In genomic region chr7:108460964-108461363, GRCh38 we compare ENCODE assay signal across 18 cellular contexts. TPM values are rescaled to one million over a fixed set of nuclear protein-coding genes. Genes with fewer than 3 reads are reported as not detected.
A peak's percentile ranks its signal among the peaks of the same experiment; 100 is the strongest.
DNase-seq lines count a peak whose midpoint lies in the region; ATAC-seq and TF ChIP-seq lines count a peak whose summit lies in the region.
"Had no signal": no experiment of that assay in that cellular context is flagged by ENCODE, and none has a peak within 500 bp of the region (broad histone marks: within the 10 kb centered on the region; RNA-seq: fewer than 3 reads in every experiment).

No MANE protein-coding gene starts in this region.

- peaks cover 6% of the 10 kb centered on the region for H3K4me1 ChIP-seq in osteoblast (ENCODE audit: insufficient read depth, low read length)

- no peak overlapping the region for H3K4me3 ChIP-seq in dorsolateral prefrontal cortex
- H3K4me3 ChIP-seq in osteoblast (ENCODE audit: insufficient read depth, low read length), result no peak overlapping the region
- no peak overlapping the region for H3K4me3 ChIP-seq in MG63

- TF ChIP-seq CTCF in dorsolateral prefrontal cortex (IDR thresholded peaks at IDR 0.05 in 54 of 56, conservative IDR thresholded peaks at IDR 0.05 in 2 of 56; ENCODE audit: low read depth in 1 of 56, partially characterized antibody in 56 of 56) (no peak), osteoblast (IDR thresholded peaks at IDR 0.05; ENCODE audit: extremely low read depth, low read depth, low read length) (no peak)

- H3K4me2 ChIP-seq in osteoblast (ENCODE audit: insufficient read depth, low read length), result no peak overlapping the region

- no peak overlapping the region for H3K27ac Mint-ChIP-seq in stimulated activated memory B cell treated with anti-CD40 and anti-IgM and Interleukin-4, amounts not matched to agents 10 μg/mL and 1 μg/mL and 100 μg/mL, for 72 hours
- H3K27ac Mint-ChIP-seq: CD14-positive monocyte, T-cell had no signal

- H3K4me3 Mint-ChIP-seq in stimulated activated memory B cell treated with anti-CD40 and anti-IgM and Interleukin-4, amounts not matched to agents 10 μg/mL and 1 μg/mL and 100 μg/mL, for 72 hours, result no peak overlapping the region
- H3K4me3 Mint-ChIP-seq: CD14-positive monocyte, T-cell had no signal

- DNase-seq in EH (ENCODE audit: low read depth), result peak; percentile 4
- DNase-seq in NCI-H69 (lab: John Stamatoyannopoulos, UW), result peak; percentile 21
- DNase-seq in dorsolateral prefrontal cortex, result no peak
- DNase-seq in osteoblast (ENCODE audit: insufficient read length, low spot score, missing footprints), result peak; percentile 50
- DNase-seq in activated naive CD4-positive, alpha-beta T cell (lab: John Stamatoyannopoulos, UW), result no peak
- no peak for DNase-seq in MG63
- DNase-seq: ACHN, AML-193, EL, KBM-7, NCI-H2029, NCI-H82, OCI-M1, SHP77 treated with DMSO at 0.1 percent for 48 hours, T-cell had no signal

- H3K36me3 ChIP-seq in osteoblast (ENCODE audit: insufficient read depth, low read length) (no peaks in the 10 kb centered on the region), MG63 (no peaks in the 10 kb centered on the region)

- H2AFZ ChIP-seq in osteoblast (ENCODE audit: low read length), result no peak overlapping the region

- H3K4me1 Mint-ChIP-seq in stimulated activated memory B cell treated with anti-CD40 and anti-IgM and Interleukin-4, amounts not matched to agents 10 μg/mL and 1 μg/mL and 100 μg/mL, for 72 hours, result no peaks in the 10 kb centered on the region

- no peaks in the 10 kb centered on the region for H3K36me3 Mint-ChIP-seq in stimulated activated memory B cell treated with anti-CD40 and anti-IgM and Interleukin-4, amounts not matched to agents 10 μg/mL and 1 μg/mL and 100 μg/mL, for 72 hours
- H3K36me3 Mint-ChIP-seq: T-cell had no signal

- peaks cover 26% of the 10 kb centered on the region for H3K27me3 Mint-ChIP-seq in stimulated activated memory B cell treated with anti-CD40 and anti-IgM and Interleukin-4, amounts not matched to agents 10 μg/mL and 1 μg/mL and 100 μg/mL, for 72 hours

- no peaks in the 10 kb centered on the region for H3K79me2 ChIP-seq in osteoblast (ENCODE audit: insufficient read depth, low read length)

- ATAC-seq in HG02642 (IDR thresholded peaks at IDR 0.05; ENCODE audit: poor library complexity, unreplicated experiment), result no peak
- ATAC-seq in stimulated activated memory B cell treated with anti-CD40 and anti-IgM and Interleukin-4, amounts not matched to agents 10 μg/mL and 1 μg/mL and 100 μg/mL, for 72 hours, result no peak
- ATAC-seq: T-cell had no signal

- intact Hi-C loops in dorsolateral prefrontal cortex (cut with DNase I), result no loop called here

- peak overlapping the region in 40 of 59 donors; percentile 4 to 83 (median 44) for H3K27ac ChIP-seq in dorsolateral prefrontal cortex
- no peak overlapping the region for H3K27ac ChIP-seq in osteoblast (ENCODE audit: low read depth, low read length)

- H4K20me1 ChIP-seq in osteoblast (ENCODE audit: insufficient read depth, low read length), result no peaks in the 10 kb centered on the region

- H3K27me3 ChIP-seq in dorsolateral prefrontal cortex, result peaks cover 0 to 7% (median 0%) of the 10 kb centered on the region in 45 donors
- peaks cover 19% of the 10 kb centered on the region for H3K27me3 ChIP-seq in osteoblast (ENCODE audit: insufficient read depth, low read length)
- H3K27me3 ChIP-seq in MG63, result peaks cover 3% of the 10 kb centered on the region; the same call in 1 of the 2 replicates

- no peaks in the 10 kb centered on the region for H3K9me3 Mint-ChIP-seq in stimulated activated memory B cell treated with anti-CD40 and anti-IgM and Interleukin-4, amounts not matched to agents 10 μg/mL and 1 μg/mL and 100 μg/mL, for 72 hours
- H3K9me3 Mint-ChIP-seq: T-cell had no signal

- H3K9me3 ChIP-seq in osteoblast (ENCODE audit: low read depth, low read length), result no peaks in the 10 kb centered on the region
- H3K9me3 ChIP-seq in MG63, result no peaks in the 10 kb centered on the region

RNA-seq across cellular contexts. Expression of gene NRCAM, which starts 4.7 kb away (rescaled TPM):
- total RNA-seq in dorsolateral prefrontal cortex (100 to 1,000 TPM; 212 to 574 (median 398) TPM), osteoblast (0.88 and 2.2 TPM in 2 replicates)
- total RNA-seq in MG63 (2014; rRNA removed; shearing (Covaris generic); ENCODE audit: low replicate concordance), result 0.79 and 1.5 TPM in 2 replicates

Comparison
In these comparisons a context has a peak if more than half of its experiments do, and no peak if none do; other contexts are left out.
1. DNase-seq: peak in EH (single experiment), NCI-H69 (single experiment) and osteoblast (single experiment); none in dorsolateral prefrontal cortex (0 of 10), activated naive CD4-positive, alpha-beta T cell (0 of 4) and MG63 (single experiment).
2. RNA of gene NRCAM, which starts 4.7 kb away (total RNA-seq): 212 to 574 TPM in dorsolateral prefrontal cortex; 0.88 to 2.2 TPM in osteoblast and 0.79 to 1.5 TPM in MG63; every median in the first group is over 10 times any median in the second.